8 cellular contexts compared by ENCODE assay signal in genomic region chr11:3840870-3841425, GRCh38. TPM values are rescaled to one million over a fixed set of nuclear protein-coding genes. Genes with fewer than 3 reads are reported as not detected.
A peak's percentile ranks its signal among the peaks of the same experiment; 100 is the strongest.
DNase-seq lines count a peak whose midpoint lies in the region; ATAC-seq, FAIRE-seq and TF ChIP-seq lines count a peak whose summit lies in the region.

Gene RHOG, minus strand, starts transcription at chr11:3840959. Its CDS starts 12,821 bp downstream, at chr11:3828138.

- in situ Hi-C loops in GM12878 (cut with MboI), result loop anchor here (25.0 kb wide), 1 partner anchor 546 kb away; the partner anchor contains the start of gene TRIM21

- no peaks in the 10 kb centered on the region for H3K9me3 ChIP-seq in SJCRH30 (replicated peaks)
- no peaks in the 10 kb centered on the region for H3K9me3 ChIP-seq in GM12878 (replicated peaks; ENCODE audit: control insufficient read depth, insufficient read depth, low read length)

- no peak for FAIRE-seq in GM12878 (lab: Jason Lieb, UNC)

- SMC1A ChIA-PET in GM12878 (lab: Charles Lee; ENCODE audit: uncharacterized antibody, unreplicated experiment), result interaction anchor here (0.6 to 21.1 kb wide), 19 partner anchors 11 to 232 kb away, joined by 3 to 805 read pairs (median 5); partner anchors contain the start of genes PGAP2 and STIM1

- intact Hi-C loops in GM12878 (cut with micrococcal nuclease; ENCODE audit: unreplicated experiment), result loop anchor here (1.0 to 2.0 kb wide), 3 partner anchors 17 to 44 kb away; partner anchors contain the start of gene NUP98
- intact Hi-C loops in sciatic nerve (cut with DNase I), result no loop called here

- H3K4me2 ChIP-seq in GM12878 (ENCODE audit: control insufficient read depth, insufficient read depth), result peak within 1 kb of the TSS; percentile 43

- peak; percentile 72 for TF ChIP-seq POLR2A in GM12878 (IDR thresholded peaks at IDR 0.05; ENCODE audit: low read depth, low read length)

- peaks cover 48% of the 10 kb centered on the region for H3K79me2 ChIP-seq in GM12878 (ENCODE audit: control insufficient read depth, insufficient read depth, low read length)

- H3K27me3 ChIP-seq in SJCRH30, result no peaks in the 10 kb centered on the region
- H3K27me3 ChIP-seq in GM12878 (replicated peaks in 1 of 2; ENCODE audit: control insufficient read depth in 2 of 2, insufficient read depth in 2 of 2, low read length in 1 of 2), result no peaks in the 10 kb centered on the region

- WGBS in GM12878 (ENCODE audit: insufficient coverage, insufficient replicate concordance, low lambda C conversion rate, missing lambda C conversion rate), result 0% methylated on average over 15 of the region's 42 CpGs

- DNase-seq in GM04504 (ENCODE audit: low read depth) (peak; percentile 64), HUDEP-2 (lab: John Stamatoyannopoulos, UW; ENCODE audit: unreplicated experiment in 76 of 76) (peak in 63 of 76 experiments; percentile 26 to 90 (median 75)), SJCRH30 (peak; percentile 76 to 85), GM12878 (ENCODE audit: low read depth, low spot score) (no peak), hypothalamus (lab: John Stamatoyannopoulos, UW) (peak in 48 of 51 donors; percentile 48 to 95 (median 76)), sciatic nerve (ENCODE audit: low spot score) (peak; percentile 92), EL (no peak)

- H3K36me3 ChIP-seq in SJCRH30, result no peaks in the 10 kb centered on the region
- 0 out of 4 replicates have a peak, but pooled peaks cover 0 to 2% of the 10 kb centered on the region in 2 experiments for H3K36me3 ChIP-seq in GM12878 (ENCODE audit: control insufficient read depth in 2 of 2, insufficient read depth in 2 of 2, low read length in 1 of 2)

- no TSS peak for BruUV-seq in GM12878 (replicated peaks; lab: Mats Ljungman, UMichigan)

- no peaks in the 10 kb centered on the region for H4K20me1 ChIP-seq in GM12878 (ENCODE audit: control insufficient read depth, insufficient read depth)

- RAD21 ChIA-PET in GM12878 (lab: Charles Lee; ENCODE audit: unreplicated experiment), result interaction anchor here (0.7 to 12.7 kb wide), 30 partner anchors 10 to 318 kb away, joined by 3 to 304 read pairs (median 6); partner anchors contain the start of genes NUP98, PGAP2 and STIM1

- H2AFZ ChIP-seq in GM12878 (ENCODE audit: control insufficient read depth, low read depth, low read length), result peak within 1 kb of the TSS; percentile 76

- ATAC-seq in GM21447 (IDR thresholded peaks at IDR 0.05; ENCODE audit: unreplicated experiment) (peak; percentile 43), GM12878 (peak; percentile 75), sciatic nerve (peak; percentile 94)

- H3K9ac ChIP-seq in GM12878 (ENCODE audit: control insufficient read depth, insufficient read depth, low read length), result peak within 1 kb of the TSS; percentile 89

- H3K4me1 ChIP-seq in SJCRH30 (no peaks in the 10 kb centered on the region), GM12878 (ENCODE audit: control insufficient read depth, insufficient read depth, low read length) (peaks cover 19% of the 10 kb centered on the region)

- POLR2A ChIA-PET in GM12878 (lab: Charles Lee), result interaction anchor here (0.6 to 12.0 kb wide), 18 partner anchors 9 to 364 kb away, joined by 3 to 242 read pairs (median 6); partner anchors contain the start of genes NUP98, PGAP2 and STIM1

- peak within 1 kb of the TSS; percentile 97 for H3K4me3 ChIP-seq in SJCRH30
- peak within 1 kb of the TSS; percentile 98 for H3K4me3 ChIP-seq in GM12878

- no peak for TF ChIP-seq RAD21 in GM12878 (IDR thresholded peaks at IDR 0.05; ENCODE audit: insufficient read depth, low read depth, low read length)

- peak within 1 kb of the TSS; percentile 70 for H3K27ac ChIP-seq in SJCRH30
- peak within 1 kb of the TSS; percentile 82 for H3K27ac ChIP-seq in GM12878 (ENCODE audit: control insufficient read depth, insufficient read depth)

- no peak for TF ChIP-seq CTCF in GM12878 (IDR thresholded peaks at IDR 0.05 in 2 of 3, conservative IDR thresholded peaks at IDR 0.05 in 1 of 3; ENCODE audit: control insufficient read depth in 2 of 3, extremely low read depth in 1 of 3, insufficient read depth in 1 of 3, low read depth in 3 of 3, low read length in 3 of 3)

- TF ChIP-seq EP300 in GM12878 (IDR thresholded peaks at IDR 0.05; ENCODE audit: borderline replicate concordance in 1 of 2, control insufficient read depth in 1 of 2, low read depth in 2 of 2, low read length in 2 of 2), result no peak; a peak in 1 of 4 replicates

- CTCF ChIA-PET in GM12878 (lab: Yijun Ruan, JAX), result interaction anchor here (0.6 to 39.6 kb wide), 16 partner anchors 8 to 228 kb away, joined by 3 to 1047 read pairs (median 8); partner anchors contain the start of genes NUP98, PGAP2 and STIM1

TF ChIP-seq in GM12878, 131 proteins besides CTCF, POLR2A, EP300 and RAD21 (continues in another document):
- TF ChIP-seq ZBTB4 (CRISPR knock-in tag; IDR thresholded peaks at IDR 0.05), result no peak
- no peak for TF ChIP-seq PAX8 (IDR thresholded peaks at IDR 0.05)
- TF ChIP-seq E4F1 (IDR thresholded peaks at IDR 0.05; ENCODE audit: borderline replicate concordance, partially characterized antibody), result no peak
- TF ChIP-seq POLR2AphosphoS5 (IDR thresholded peaks at IDR 0.05; ENCODE audit: low read length), result no peak
- TF ChIP-seq TCF7 (IDR thresholded peaks at IDR 0.05; ENCODE audit: borderline replicate concordance), result no peak
- no peak for TF ChIP-seq CREB1 (IDR thresholded peaks at IDR 0.05; ENCODE audit: low read depth)
- TF ChIP-seq DPF2 (IDR thresholded peaks at IDR 0.05), result no peak
- no peak for TF ChIP-seq CHD4 (IDR thresholded peaks at IDR 0.05)
- no peak for TF ChIP-seq RCOR1 (conservative IDR thresholded peaks at IDR 0.05; ENCODE audit: low read depth, low read length)
- peak; percentile 68 for TF ChIP-seq PAX5 (IDR thresholded peaks at IDR 0.05; ENCODE audit: borderline replicate concordance, low read depth, low read length)
- no peak for TF ChIP-seq FOXK2 (IDR thresholded peaks at IDR 0.05)
- TF ChIP-seq KDM1A (IDR thresholded peaks at IDR 0.05; ENCODE audit: borderline replicate concordance), result no peak
- TF ChIP-seq ZBED1 (IDR thresholded peaks at IDR 0.05; ENCODE audit: borderline replicate concordance), result no peak
- TF ChIP-seq BCL11A (IDR thresholded peaks at IDR 0.05; ENCODE audit: low read depth, low read length), result no peak; the same call in 1 of the 2 replicates

RNA-seq across cellular contexts. Expression of gene RHOG, which starts in this region (rescaled TPM):
- total RNA-seq in SJCRH30 (2014; rRNA removed; shearing (Covaris generic)), result 15.5 and 17.4 TPM in 2 replicates
- total RNA-seq in GM12878 (2013; cell fraction: nucleolus; rRNA removed), result 35.7 and 37.8 TPM in 2 replicates
- total RNA-seq in GM12878 (2014; rRNA removed), result 56.2 and 64.7 TPM in 2 replicates
- total RNA-seq in GM12878 (2014; rRNA removed; fragmentation: Illumina TruSeq; extraction: Trizol), result 47.7 and 48.8 TPM in 2 replicates
- 128 and 137 TPM in 2 replicates for total RNA-seq in GM12878 (2021)
- 51.6 TPM for polyA plus RNA-seq in GM12878 (2011; ENCODE audit: low read depth)
- 45.0 and 121 TPM in 2 replicates for polyA plus RNA-seq in GM12878 (2011; rRNA removed)
- polyA plus RNA-seq in GM12878 (2011; cell fraction: cytosol; rRNA removed), result 237 and 296 TPM in 2 replicates
- polyA plus RNA-seq in GM12878 (2011; cell fraction: nucleus; rRNA removed), result 108 and 111 TPM in 2 replicates
- 103 and 132 TPM in 2 replicates for polyA plus RNA-seq in GM12878 (2012)
- polyA plus RNA-seq in GM12878 (2014; fragmentation: Illumina TruSeq; extraction: Trizol), result 51.4 and 98.2 TPM in 2 replicates
- 10 to 100 TPM; 16.0 to 42.0 TPM for polyA plus RNA-seq in GM12878 (2014; fragmentation: Nextera tagmentation; extraction: Ambion mirVana)
- 172 and 192 TPM in 2 replicates for polyA plus RNA-seq in GM12878 (2014; rRNA removed)
- 100 to 1,000 TPM in 1 of 2 experiments, 10 to 100 TPM in 1; 91.4 to 109 TPM for polyA plus RNA-seq in GM12878 (2016; fragmentation: Nextera tagmentation; extraction: Ambion mirVana)
- 171 and 213 TPM in 2 replicates for polyA minus RNA-seq in GM12878 (2011; rRNA and poly(A)+ RNA removed)
- polyA minus RNA-seq in GM12878 (2011; cell fraction: cytosol; rRNA and poly(A)+ RNA removed), result 95.8 and 106 TPM in 2 replicates
- polyA minus RNA-seq in GM12878 (2011; cell fraction: nucleus; rRNA and poly(A)+ RNA removed), result 45.0 and 71.6 TPM in 2 replicates
- 50.6 TPM for total RNA-seq in sciatic nerve

Comparison
In these comparisons a context has a peak if more than half of its experiments do, and no peak if none do; other contexts are left out.
1. DNase-seq: peak in GM04504 (single experiment), HUDEP-2 (63 of 76), SJCRH30 (2 of 2), hypothalamus (48 of 51) and sciatic nerve (single experiment); none in GM12878 (single experiment) and EL (single experiment).
2. ATAC-seq: peak in every context shown above with its lines; median percentile 94 in sciatic nerve; 75 in GM12878; 43 in GM21447.